2 cellular contexts compared by ENCODE assay signal in genomic region chr10:22437620-22438588, GRCh38.
TF ChIP-seq lines count a peak whose summit lies in the region.

No MANE protein-coding gene starts in this region.

TF ChIP-seq in HCT116, 20 proteins besides CTCF, POLR2A, EP300 and RAD21:
- TF ChIP-seq REST (IDR thresholded peaks at IDR 0.05; ENCODE audit: low read depth) (no peak), ELF1 (IDR thresholded peaks at IDR 0.05; ENCODE audit: borderline replicate concordance, low read depth) (no peak), POLR2AphosphoS5 (IDR thresholded peaks at IDR 0.05; ENCODE audit: low read depth, low read length) (no peak), ZBTB33 (IDR thresholded peaks at IDR 0.05; ENCODE audit: extremely low read depth, insufficient replicate concordance, low read length) (no peak), ATF3 (IDR thresholded peaks at IDR 0.05) (no peak), EZH2 (IDR thresholded peaks at IDR 0.05) (no peak), YY1 (IDR thresholded peaks at IDR 0.05; ENCODE audit: extremely low read depth, insufficient replicate concordance, low read depth, low read length) (no peak), CBX3 (IDR thresholded peaks at IDR 0.05; ENCODE audit: low read depth) (no peak)

TF ChIP-seq in HepG2, 621 proteins besides CTCF, POLR2A, EP300 and RAD21 (continued from another document and continues in another):
- TF ChIP-seq HMGXB3 (CRISPR knock-in tag; IDR thresholded peaks at IDR 0.05; ENCODE audit: borderline replicate concordance): no peak
- no peak for TF ChIP-seq MATR3 (CRISPR knock-in tag; IDR thresholded peaks at IDR 0.05)
- TF ChIP-seq ZBTB3 (CRISPR knock-in tag; IDR thresholded peaks at IDR 0.05; ENCODE audit: borderline replicate concordance, low read depth): no peak
- peak; percentile 72 for TF ChIP-seq FOXP4 (CRISPR knock-in tag; IDR thresholded peaks at IDR 0.05)
- TF ChIP-seq GLI4 (CRISPR knock-in tag; IDR thresholded peaks at IDR 0.05; ENCODE audit: borderline replicate concordance): no peak
- peak; percentile 70 for TF ChIP-seq HNF4A (CRISPR knock-in tag; IDR thresholded peaks at IDR 0.05)
- no peak for TF ChIP-seq ZNF75D (CRISPR knock-in tag; IDR thresholded peaks at IDR 0.05; ENCODE audit: borderline replicate concordance)
- no peak for TF ChIP-seq ZFP82 (CRISPR knock-in tag; IDR thresholded peaks at IDR 0.05; ENCODE audit: borderline replicate concordance)
- TF ChIP-seq ZNF883 (CRISPR knock-in tag; IDR thresholded peaks at IDR 0.05; ENCODE audit: not compliant biosample characterization): no peak
- no peak for TF ChIP-seq YEATS2 (CRISPR knock-in tag; IDR thresholded peaks at IDR 0.05; ENCODE audit: borderline replicate concordance)
- TF ChIP-seq RNF2 (conservative IDR thresholded peaks at IDR 0.05; ENCODE audit: low read depth): 0 out of 2 replicates have a peak, but pooled peaks have one; percentile 12
- no peak; the same call in 1 of the 2 replicates for TF ChIP-seq UBTF (CRISPR knock-in tag; IDR thresholded peaks at IDR 0.05)
- TF ChIP-seq ZNF687 (CRISPR knock-in tag; IDR thresholded peaks at IDR 0.05): peak; percentile 66; the same call in 1 of the 2 replicates
- TF ChIP-seq FLYWCH1 (CRISPR knock-in tag; IDR thresholded peaks at IDR 0.05): no peak
- TF ChIP-seq HNF4G (IDR thresholded peaks at IDR 0.05; ENCODE audit: borderline replicate concordance, low read depth, low read length): peak; percentile 50; the same call in 1 of the 2 replicates
- no peak for TF ChIP-seq HNF4G (CRISPR knock-in tag; IDR thresholded peaks at IDR 0.05; ENCODE audit: borderline replicate concordance, low read depth)
- TF ChIP-seq SP1 (IDR thresholded peaks at IDR 0.05): no peak
- no peak for TF ChIP-seq SP1 (CRISPR knock-in tag; IDR thresholded peaks at IDR 0.05)
- TF ChIP-seq ZNF512B (CRISPR knock-in tag; IDR thresholded peaks at IDR 0.05; ENCODE audit: borderline replicate concordance): no peak; the same call in 1 of the 2 replicates
- TF ChIP-seq NCOR1 (IDR thresholded peaks at IDR 0.05; ENCODE audit: borderline replicate concordance, low read length): peak; percentile 24; the same call in 1 of the 2 replicates
- TF ChIP-seq ATRX (CRISPR knock-in tag; IDR thresholded peaks at IDR 0.05; ENCODE audit: borderline replicate concordance): no peak
- no peak for TF ChIP-seq ZBTB44 (CRISPR knock-in tag; IDR thresholded peaks at IDR 0.05)
- TF ChIP-seq NR2F1 (CRISPR knock-in tag; IDR thresholded peaks at IDR 0.05): no peak
- TF ChIP-seq IKZF1 (IDR thresholded peaks at IDR 0.05): no peak
- no peak for TF ChIP-seq ZNF674 (CRISPR knock-in tag; IDR thresholded peaks at IDR 0.05; ENCODE audit: low read depth)
- no peak for TF ChIP-seq PCBP1 (IDR thresholded peaks at IDR 0.05; ENCODE audit: borderline replicate concordance, low read depth, low read length)
- no peak for TF ChIP-seq ZNF280D (CRISPR knock-in tag; IDR thresholded peaks at IDR 0.05)
- no peak for TF ChIP-seq PRMT3 (CRISPR knock-in tag; IDR thresholded peaks at IDR 0.05; ENCODE audit: borderline replicate concordance, low read depth)
- no peak for TF ChIP-seq SKI (IDR thresholded peaks at IDR 0.05; ENCODE audit: partially characterized antibody)
- no peak for TF ChIP-seq FOXP1 (IDR thresholded peaks at IDR 0.05)
- peak; percentile 42; the same call in 1 of the 2 replicates for TF ChIP-seq FOXP1 (CRISPR knock-in tag; IDR thresholded peaks at IDR 0.05)
- no peak for TF ChIP-seq ZNF414 (CRISPR knock-in tag; IDR thresholded peaks at IDR 0.05)
- no peak for TF ChIP-seq ZNF543 (CRISPR knock-in tag; IDR thresholded peaks at IDR 0.05)
- TF ChIP-seq SAP130 (CRISPR knock-in tag; IDR thresholded peaks at IDR 0.05; ENCODE audit: low read depth): no peak; the same call in 1 of the 2 replicates
